ENCODE assay signal across 24 cellular contexts in genomic region chr2:20623241-20623640, GRCh38. TPM values are rescaled to one million over a fixed set of nuclear protein-coding genes. Genes with fewer than 3 reads are reported as not detected.
DNase-seq lines count a peak whose midpoint lies in the region; ATAC-seq and TF ChIP-seq lines count a peak whose summit lies in the region.
"Had no signal": no experiment of that assay in that cellular context is flagged by ENCODE, and none has a peak within 500 bp of the region (broad histone marks: within the 10 kb centered on the region; RNA-seq: fewer than 3 reads in every experiment).

No MANE protein-coding gene starts in this region.

- H3K36me3 Mint-ChIP-seq in brain, result peaks cover 20% of the 10 kb centered on the region
- no peaks in the 10 kb centered on the region for H3K36me3 Mint-ChIP-seq in activated CD8-positive, alpha-beta T cell treated with anti-CD3 and anti-CD28 coated beads, Interleukin-2, amount 10 ng/mL, durations not matched to agents 7 days and 5 days (ENCODE audit: low read depth)
- H3K36me3 Mint-ChIP-seq: activated CD8-positive, alpha-beta memory T cell treated with anti-CD3 and anti-CD28 coated beads, Interleukin-2, amount 10 ng/mL, durations not matched to agents 7 days and 5 days had no signal

- no peak overlapping the region for H3K4me3 Mint-ChIP-seq in brain
- H3K4me3 Mint-ChIP-seq in activated CD8-positive, alpha-beta T cell treated with anti-CD3 and anti-CD28 coated beads, Interleukin-2, amount 10 ng/mL, durations not matched to agents 7 days and 5 days, result no peak overlapping the region
- H3K4me3 Mint-ChIP-seq: activated CD8-positive, alpha-beta memory T cell treated with anti-CD3 and anti-CD28 coated beads, Interleukin-2, amount 10 ng/mL, durations not matched to agents 7 days and 5 days had no signal

- H4K20me1 ChIP-seq in BLaER1, result peaks cover 69% of the 10 kb centered on the region

- H3K4me3 ChIP-seq in BLaER1 (no peak overlapping the region), psoas muscle (no peak overlapping the region)
- H3K4me3 ChIP-seq: GM12878, ovary, testis had no signal

- no peak overlapping the region for H3K9ac ChIP-seq in BLaER1

- H3K4me1 Mint-ChIP-seq in brain, result peaks cover 40% of the 10 kb centered on the region
- H3K4me1 Mint-ChIP-seq in activated CD8-positive, alpha-beta T cell treated with anti-CD3 and anti-CD28 coated beads, Interleukin-2, amount 10 ng/mL, durations not matched to agents 7 days and 5 days (ENCODE audit: low read depth), result no peaks in the 10 kb centered on the region
- H3K4me1 Mint-ChIP-seq: activated CD8-positive, alpha-beta memory T cell treated with anti-CD3 and anti-CD28 coated beads, Interleukin-2, amount 10 ng/mL, durations not matched to agents 7 days and 5 days had no signal

- TF ChIP-seq CTCF in brain (conservative IDR thresholded peaks at IDR 0.05), result no peak
- no peak for TF ChIP-seq CTCF in psoas muscle (IDR thresholded peaks at IDR 0.05)

- WGBS in psoas muscle, 3 donors, result 37 to 46% (median 45%) methylated on average over 10 of the region's 10 CpGs

- no peaks in the 10 kb centered on the region for H3K27me3 ChIP-seq in BLaER1
- H3K27me3 ChIP-seq in psoas muscle (ENCODE audit: insufficient read depth in 3 of 3, low read length in 2 of 3), result no peaks in the 10 kb centered on the region
- H3K27me3 ChIP-seq: ovary, testis had no signal

- H3K4me2 ChIP-seq in BLaER1, result peak overlapping the region; percentile 72

- DNase-seq in left ventricle myocardium superior (peak; percentile 26), psoas muscle (peak in 1 of 2 donors; percentile 46), retina (no peak), SKM-1 (lab: John Stamatoyannopoulos, UW; ENCODE audit: unreplicated experiment) (no peak)
- no peak for DNase-seq in activated CD8-positive, alpha-beta T cell treated with anti-CD3 and anti-CD28 coated beads, Interleukin-2, amount 10 ng/mL, durations not matched to agents 7 days and 5 days
- DNase-seq: ACHN; activated CD4-positive, alpha-beta T cell treated with anti-CD3 and anti-CD28 coated beads for 1 hour; activated CD8-positive, alpha-beta memory T cell treated with anti-CD3 and anti-CD28 coated beads, Interleukin-2, amount 10 ng/mL, durations not matched to agents 7 days and 5 days; amygdala; GF-D8; KBM-7; NCI-H2081; NCI-H526; small intestine; stimulated activated CD4-positive, alpha-beta T cell treated with anti-CD3 and anti-CD28 coated beads, Interleukin-4, amount 100 ng/mL, for 4 hours; T-helper 9 cell; testis had no signal

- no peak for ATAC-seq in left ventricle myocardium superior
- peak in 1 of 4 donors; percentile 62 for ATAC-seq in psoas muscle
- no peak for ATAC-seq in activated CD8-positive, alpha-beta T cell treated with anti-CD3 and anti-CD28 coated beads, Interleukin-2, amount 10 ng/mL, durations not matched to agents 7 days and 5 days
- no peak for ATAC-seq in HG02840 (IDR thresholded peaks at IDR 0.05; ENCODE audit: low FRiP score, unreplicated experiment)
- ATAC-seq: activated CD8-positive, alpha-beta memory T cell treated with anti-CD3 and anti-CD28 coated beads, Interleukin-2, amount 10 ng/mL, durations not matched to agents 7 days and 5 days; GM12878; left lobe of liver had no signal

- intact Hi-C loops in left ventricle myocardium superior (cut with micrococcal nuclease), result no loop called here
- intact Hi-C loops in psoas muscle (cut with DNase I), result loop anchor here in 1 of 2 donors (5.0 kb wide), 1 partner anchor 86 kb away; no protein-coding TSS in a partner anchor

- POLR2A ChIA-PET in activated CD8-positive, alpha-beta T cell treated with anti-CD3 and anti-CD28 coated beads, Interleukin-2, amount 10 ng/mL, durations not matched to agents 7 days and 5 days (lab: Charles Lee), result no interaction called here

- no peaks in the 10 kb centered on the region for H3K27me3 Mint-ChIP-seq in brain
- H3K27me3 Mint-ChIP-seq in activated CD8-positive, alpha-beta T cell treated with anti-CD3 and anti-CD28 coated beads, Interleukin-2, amount 10 ng/mL, durations not matched to agents 7 days and 5 days (ENCODE audit: low read depth), result no peaks in the 10 kb centered on the region
- H3K27me3 Mint-ChIP-seq: activated CD8-positive, alpha-beta memory T cell treated with anti-CD3 and anti-CD28 coated beads, Interleukin-2, amount 10 ng/mL, durations not matched to agents 7 days and 5 days had no signal

- peak overlapping the region in 3 of 5 experiments; percentile 45 to 82 (median 81) for H3K27ac Mint-ChIP-seq in brain
- H3K27ac Mint-ChIP-seq in activated CD8-positive, alpha-beta T cell treated with anti-CD3 and anti-CD28 coated beads, Interleukin-2, amount 10 ng/mL, durations not matched to agents 7 days and 5 days, result no peak overlapping the region
- H3K27ac Mint-ChIP-seq: activated CD8-positive, alpha-beta memory T cell treated with anti-CD3 and anti-CD28 coated beads, Interleukin-2, amount 10 ng/mL, durations not matched to agents 7 days and 5 days had no signal

- H3K27ac ChIP-seq in BLaER1, result no peak overlapping the region
- H3K27ac ChIP-seq in psoas muscle, result peak overlapping the region; percentile 70
- H3K27ac ChIP-seq: ovary, testis had no signal

- CTCF ChIA-PET in activated CD8-positive, alpha-beta T cell treated with anti-CD3 and anti-CD28 coated beads, Interleukin-2, amount 10 ng/mL, durations not matched to agents 7 days and 5 days (lab: Charles Lee), result no interaction called here

- no peaks in the 10 kb centered on the region for H3K9me3 Mint-ChIP-seq in brain
- H3K9me3 Mint-ChIP-seq in activated CD8-positive, alpha-beta T cell treated with anti-CD3 and anti-CD28 coated beads, Interleukin-2, amount 10 ng/mL, durations not matched to agents 7 days and 5 days (ENCODE audit: insufficient read depth), result no peaks in the 10 kb centered on the region

- H3K36me3 ChIP-seq in BLaER1 (peaks cover 42% of the 10 kb centered on the region), psoas muscle (ENCODE audit: insufficient read depth in 1 of 2, low read depth in 1 of 2) (peaks cover 0 to 30% of the 10 kb centered on the region in 2 donors)
- H3K36me3 ChIP-seq: ovary had no signal

- H3K4me1 ChIP-seq in BLaER1, result peaks cover 78% of the 10 kb centered on the region
- H3K4me1 ChIP-seq in psoas muscle, result peaks cover 45% of the 10 kb centered on the region

- no peaks in the 10 kb centered on the region for H3K9me3 ChIP-seq in BLaER1
- no peaks in the 10 kb centered on the region for H3K9me3 ChIP-seq in psoas muscle
- H3K9me3 ChIP-seq: ovary, testis had no signal

RNA-seq across cellular contexts. Expression of gene HS1BP3, which starts 27.7 kb away (rescaled TPM):
- polyA plus RNA-seq in brain (ENCODE audit: insufficient read depth, low read depth, low replicate concordance) (46.7 TPM), psoas muscle (10 to 100 TPM; 12.6 to 20.6 (median 13.2) TPM)
- total RNA-seq in left ventricle myocardium superior (20.2 TPM), psoas muscle (10 to 100 TPM in 3 of 4 donors, 1 to 10 TPM in 1; 9.2 to 12.1 (median 11.4) TPM)
- 10 to 100 TPM; 10.5 to 11.2 TPM for total RNA-seq in activated CD8-positive, alpha-beta T cell treated with anti-CD3 and anti-CD28 coated beads, Interleukin-2, amount 10 ng/mL, durations not matched to agents 7 days and 5 days

RNA-seq across cellular contexts. Expression of gene GDF7, which starts 43.7 kb away (rescaled TPM):
- polyA plus RNA-seq in brain (ENCODE audit: insufficient read depth, low read depth, low replicate concordance) (0.10 TPM), psoas muscle (under 1 TPM; 0.03 to 0.04 (median 0.04) TPM)
- total RNA-seq in left ventricle myocardium superior (0.32 TPM), psoas muscle (under 1 TPM; 0.04 to 0.94 (median 0.17) TPM)
- not detected for total RNA-seq in activated CD8-positive, alpha-beta T cell treated with anti-CD3 and anti-CD28 coated beads, Interleukin-2, amount 10 ng/mL, durations not matched to agents 7 days and 5 days
- total RNA-seq: activated CD8-positive, alpha-beta memory T cell treated with anti-CD3 and anti-CD28 coated beads, Interleukin-2, amount 10 ng/mL, durations not matched to agents 7 days and 5 days; myocyte had no signal
